8 cellular contexts compared by ENCODE assay signal in genomic region chr9:97038909-97039781, GRCh38. TPM values are rescaled to one million over a fixed set of nuclear protein-coding genes. Genes with fewer than 3 reads are reported as not detected.
A peak's percentile ranks its signal among the peaks of the same experiment; 100 is the strongest.
DNase-seq lines count a peak whose midpoint lies in the region; ATAC-seq, FAIRE-seq and TF ChIP-seq lines count a peak whose summit lies in the region.

CTSV (minus strand) TSS chr9:97039142; CDS start chr9:97038043, 1,099 bp downstream.

- peak; percentile 87 for FAIRE-seq in urothelium cell line (lab: Jason Lieb, UNC)

- H3K27me3 ChIP-seq in GM06990 (replicated peaks; ENCODE audit: control insufficient read depth, insufficient read depth, low read length) (no peaks in the 10 kb centered on the region; the same call in 1 of the 2 replicates), right atrium auricular region (no peaks in the 10 kb centered on the region)

- DNase-seq in GM06990 (ENCODE audit: extremely low read depth, insufficient read length) (peak; percentile 84), NCI-H1105 treated with DMSO at 0.1 percent for 48 hours (lab: John Stamatoyannopoulos, UW) (peak; percentile 84), T follicular helper cell (ENCODE audit: low read depth) (peak; percentile 62), amniotic epithelial cell (ENCODE audit: low read depth) (peak; percentile 68), right atrium auricular region (ENCODE audit: low spot score) (peak; percentile 73), pulmonary artery endothelial cell (ENCODE audit: low read depth, low spot score) (peak; percentile 36), urothelium cell line (ENCODE audit: low spot score) (peak; percentile 97)

- H3K36me3 ChIP-seq in GM06990 (ENCODE audit: control insufficient read depth, insufficient read depth, low read length) (no peaks in the 10 kb centered on the region), right atrium auricular region (no peaks in the 10 kb centered on the region)

- peak within 1 kb of the TSS in 1 of 2 donors; percentile 33 for H3K27ac ChIP-seq in right atrium auricular region

- H3K9me3 ChIP-seq in right atrium auricular region = no peaks in the 10 kb centered on the region

- no peak for TF ChIP-seq CTCF in GM06990 (IDR thresholded peaks at IDR 0.05; ENCODE audit: insufficient read depth, low read length, poor library complexity, severe bottlenecking)
- peak in 1 of 2 donors; percentile 14 for TF ChIP-seq CTCF in right atrium auricular region (IDR thresholded peaks at IDR 0.05)

- peak; percentile 93 for ATAC-seq in HG02623 (IDR thresholded peaks at IDR 0.05; ENCODE audit: unreplicated experiment)

- H3K4me1 ChIP-seq in right atrium auricular region = peaks cover 0 to 13% of the 10 kb centered on the region in 2 donors

- H3K4me3 ChIP-seq in GM06990 (replicated peaks; ENCODE audit: low read depth, low read length) (peak within 1 kb of the TSS; percentile 59), right atrium auricular region (peak within 1 kb of the TSS; percentile 23 to 56)

RNA-seq across cellular contexts. Expression of gene CTSV, which starts in this region (rescaled TPM):
- total RNA-seq in right atrium auricular region (not detected), pulmonary artery endothelial cell (1.1 TPM in 2 replicates)

Comparison
In these comparisons a context has a peak if more than half of its experiments do, and no peak if none do; other contexts are left out.
1. Peak in DNase-seq and H3K4me3 ChIP-seq in right atrium auricular region; RNA of the gene not detected or under 1 TPM.
2. DNase-seq: peak in every context shown above with its lines; median percentile 97 in urothelium cell line; 84 in GM06990; 84 in NCI-H1105 treated with DMSO at 0.1 percent for 48 hours; 73 in right atrium auricular region; 68 in amniotic epithelial cell; 62 in T follicular helper cell; 36 in pulmonary artery endothelial cell.